ENCODE assay signal across 21 cellular contexts in the genomic region with DNA sequence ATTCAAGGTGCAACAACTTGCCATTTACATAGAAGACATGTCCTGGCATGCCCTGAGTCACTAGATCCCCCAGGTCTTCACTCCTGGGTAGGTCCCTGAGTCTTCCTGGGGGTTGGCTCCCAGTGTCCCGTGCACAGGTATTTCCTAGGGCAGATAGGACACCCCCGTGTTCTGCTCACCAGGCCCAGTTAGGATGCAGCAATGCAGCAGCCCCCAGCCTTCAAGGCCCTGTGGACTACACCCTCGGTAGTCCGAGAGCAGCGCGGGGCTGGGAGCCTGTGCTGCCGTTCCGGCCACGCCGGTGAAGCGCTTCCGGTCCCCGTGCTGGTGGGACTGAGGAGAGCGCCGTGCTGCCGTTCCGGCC. TPM values are rescaled to one million over a fixed set of nuclear protein-coding genes. Genes with fewer than 3 reads are reported as not detected.
DNase-seq lines count a peak whose midpoint lies in the region; ATAC-seq, FAIRE-seq and TF ChIP-seq lines count a peak whose summit lies in the region.
"Had no signal": no experiment of that assay in that cellular context is flagged by ENCODE, and none has a peak within 500 bp of the region (broad histone marks: within the 10 kb centered on the region; RNA-seq: fewer than 3 reads in every experiment).

No MANE protein-coding gene starts in this region.

- H3K9me3 ChIP-seq in IMR-90 (ENCODE audit: control insufficient read depth, insufficient read depth, low read length) (no peaks in the 10 kb centered on the region), H1 (ENCODE audit: insufficient read depth in 2 of 2, low read depth in 1 of 2, low read length in 1 of 2) (peaks cover 3 to 9% of the 10 kb centered on the region in 2 experiments; a peak in 2 of 4 replicates), A673 (ENCODE audit: low read depth, low read length, poor library complexity, severe bottlenecking) (no peaks in the 10 kb centered on the region)

- peaks cover 12% of the 10 kb centered on the region for H3K4me1 Mint-ChIP-seq in activated CD8-positive, alpha-beta T cell treated with anti-CD3 and anti-CD28 coated beads, Interleukin-2, amount 10 ng/mL, durations not matched to agents 7 days and 5 days (ENCODE audit: low read depth)
- peaks cover 11% of the 10 kb centered on the region for H3K4me1 Mint-ChIP-seq in activated CD8-positive, alpha-beta T cell treated with anti-CD3 and anti-CD28 coated beads for 36 hours (ENCODE audit: low read depth)
- no peaks in the 10 kb centered on the region for H3K4me1 Mint-ChIP-seq in type B pancreatic cell (ENCODE audit: unreplicated experiment)

- H3K4me2 ChIP-seq in IMR-90 (ENCODE audit: low read depth, low read length) (no peak overlapping the region), H1 (ENCODE audit: insufficient read depth in 1 of 2, low read depth in 2 of 2, low read length in 2 of 2) (no peak overlapping the region)
- H3K4me2 ChIP-seq: PC-9 had no signal

- CTCF ChIA-PET in activated CD8-positive, alpha-beta T cell treated with anti-CD3 and anti-CD28 coated beads, Interleukin-2, amount 10 ng/mL, durations not matched to agents 7 days and 5 days (lab: Charles Lee): no interaction called here
- CTCF ChIA-PET in activated CD8-positive, alpha-beta T cell treated with anti-CD3 and anti-CD28 coated beads for 36 hours (lab: Charles Lee): no interaction called here
- CTCF ChIA-PET in IMR-90 (lab: Yijun Ruan, JAX): no interaction called here
- CTCF ChIA-PET in H1 (lab: Charles Lee; ENCODE audit: partially characterized antibody): no interaction called here
- CTCF ChIA-PET in A673 (lab: Charles Lee): no interaction called here

- H3K79me1 ChIP-seq in IMR-90 (ENCODE audit: low read depth in 1 of 2, low read length in 2 of 2) (no peaks in the 10 kb centered on the region), H1 (ENCODE audit: low read depth, low read length) (no peaks in the 10 kb centered on the region)

- no peak for FAIRE-seq in H1 (lab: Jason Lieb, UNC)
- FAIRE-seq: G401.6, GM12892 had no signal

- H2AFZ ChIP-seq in IMR-90 (replicated peaks; ENCODE audit: low read length, poor library complexity) (no peak overlapping the region), H1 (ENCODE audit: low read length) (no peak overlapping the region)
- H2AFZ ChIP-seq: PC-9 had no signal

- no CpG with 5 or more reads among the region's 17 CpGs for WGBS in IMR-90 (ENCODE audit: extremely low coverage in 2 of 2, insufficient read length in 1 of 2), 2 experiments
- 93% methylated on average over 17 of the region's 17 CpGs; no CpG with 5 or more reads in 1 of the 2 experiments for WGBS in H1 (ENCODE audit: extremely low coverage in 1 of 2, insufficient coverage in 1 of 2, insufficient read length in 1 of 2, insufficient replicate concordance in 2 of 2, low coverage in 1 of 2, low lambda C conversion rate in 2 of 2, missing lambda C conversion rate in 1 of 2), 2 experiments

- H3K9me3 Mint-ChIP-seq in activated CD8-positive, alpha-beta T cell treated with anti-CD3 and anti-CD28 coated beads, Interleukin-2, amount 10 ng/mL, durations not matched to agents 7 days and 5 days (ENCODE audit: insufficient read depth): no peaks in the 10 kb centered on the region
- H3K9me3 Mint-ChIP-seq in activated CD8-positive, alpha-beta T cell treated with anti-CD3 and anti-CD28 coated beads for 36 hours: no peaks in the 10 kb centered on the region
- H3K9me3 Mint-ChIP-seq in type B pancreatic cell: no peaks in the 10 kb centered on the region

- no peak overlapping the region for H3K27ac ChIP-seq in IMR-90 (ENCODE audit: insufficient read depth, low read length)
- no peak overlapping the region for H3K27ac ChIP-seq in H1 (ENCODE audit: low read depth, low read length)
- H3K27ac ChIP-seq in A673 (ENCODE audit: low read depth, low read length, poor library complexity, severe bottlenecking): no peak overlapping the region
- H3K27ac ChIP-seq: PC-9 had no signal

- no peaks in the 10 kb centered on the region for H3K79me2 ChIP-seq in H1 (ENCODE audit: control insufficient read depth in 1 of 2, insufficient read depth in 2 of 2, low read length in 2 of 2)

- H3K9ac ChIP-seq in IMR-90 (ENCODE audit: low read depth, low read length) (no peak overlapping the region), H1 (replicated peaks in 1 of 4; ENCODE audit: extremely low read depth in 1 of 4, low read depth in 3 of 4, low read length in 3 of 4) (no peak overlapping the region)

- peak; percentile 17 for DNase-seq in activated CD8-positive, alpha-beta T cell treated with anti-CD3 and anti-CD28 coated beads, Interleukin-2, amount 10 ng/mL, durations not matched to agents 7 days and 5 days
- DNase-seq in activated CD8-positive, alpha-beta T cell treated with anti-CD3 and anti-CD28 coated beads for 36 hours: no peak
- DNase-seq in IMR-90: no peak
- no peak for DNase-seq in H1 (ENCODE audit: low read depth in 1 of 2, low spot score in 2 of 2)
- peak; percentile 65 for DNase-seq in type B pancreatic cell (ENCODE audit: extremely low spot score, unreplicated experiment)
- no peak for DNase-seq in A673 (ENCODE audit: low spot score)
- no peak for DNase-seq in EL
- DNase-seq: DMS79, GOT3, KG1, MG63, NCI-H1092 treated with DMSO at 0.1 percent for 48 hours, NCI-H1694 treated with DMSO at 0.1 percent for 48 hours, NCI-H345, NCI-H69, PC-9 had no signal

- no peak overlapping the region for H2BK120ac ChIP-seq in IMR-90 (ENCODE audit: low read depth, low read length)
- no peak overlapping the region for H2BK120ac ChIP-seq in H1 (replicated peaks; ENCODE audit: low read depth, low read length)

- H3K23ac ChIP-seq in IMR-90 (ENCODE audit: low read depth, low read length): no peak overlapping the region
- H3K23ac ChIP-seq in H1 (ENCODE audit: insufficient read length): no peak overlapping the region

- H2BK15ac ChIP-seq in IMR-90 (ENCODE audit: low read depth, low read length): no peak overlapping the region
- no peak overlapping the region for H2BK15ac ChIP-seq in H1 (ENCODE audit: low read length)

- H3K18ac ChIP-seq in IMR-90 (ENCODE audit: low read depth, low read length) (peak overlapping the region; percentile 52; the same call in 1 of the 2 replicates), H1 (ENCODE audit: extremely low read depth, low read length) (no peak overlapping the region)

- H3K36me3 ChIP-seq in IMR-90 (ENCODE audit: control insufficient read depth, insufficient read depth, low read length) (no peaks in the 10 kb centered on the region), H1 (ENCODE audit: control insufficient read depth in 2 of 4, insufficient read depth in 4 of 4, low read length in 3 of 4) (no peaks in the 10 kb centered on the region; a peak in 1 of 8 replicates), A673 (ENCODE audit: insufficient read depth, low read length, poor library complexity, severe bottlenecking) (no peaks in the 10 kb centered on the region)
- H3K36me3 ChIP-seq: MG63 had no signal

- H3K27me3 ChIP-seq in IMR-90 (ENCODE audit: control insufficient read depth, insufficient read depth, low read length) (peaks cover 26% of the 10 kb centered on the region), H1 (replicated peaks in 1 of 4; ENCODE audit: control insufficient read depth in 3 of 4, extremely low read depth in 1 of 4, insufficient read depth in 3 of 4, low read length in 3 of 4) (peaks cover 0 to 6% (median 0%) of the 10 kb centered on the region in 4 experiments; a peak in 1 of 7 replicates), A673 (replicated peaks; ENCODE audit: insufficient read depth, low read depth, low read length, poor library complexity) (no peaks in the 10 kb centered on the region)

- H4K20me1 ChIP-seq in IMR-90 (ENCODE audit: insufficient read depth, low read length): no peaks in the 10 kb centered on the region
- H4K20me1 ChIP-seq in H1 (replicated peaks in 1 of 2; ENCODE audit: control insufficient read depth in 1 of 2, insufficient read depth in 2 of 2, low read length in 2 of 2): peaks cover 0 to 16% of the 10 kb centered on the region in 2 experiments

- no peak for TF ChIP-seq EP300 in H1 (IDR thresholded peaks at IDR 0.05; ENCODE audit: borderline replicate concordance in 1 of 2, low read depth in 2 of 2, low read length in 2 of 2)

- H2AK5ac ChIP-seq in IMR-90 (ENCODE audit: low read depth, low read length) (no peak overlapping the region), H1 (ENCODE audit: low read depth, low read length) (no peak overlapping the region)

- H4K5ac ChIP-seq in IMR-90 (ENCODE audit: low read depth, low read length) (no peak overlapping the region), H1 (ENCODE audit: insufficient read length, low read depth, low read length) (no peak overlapping the region)

- BruUV-seq in IMR-90 (replicated peaks; lab: Mats Ljungman, UMichigan) (no TSS peak), A673 (replicated peaks; lab: Mats Ljungman, UMichigan) (no TSS peak)

- peaks cover 22% of the 10 kb centered on the region for H3K23me2 ChIP-seq in H1 (ENCODE audit: low read depth, low read length)

- no peaks in the 10 kb centered on the region for H3K36me3 Mint-ChIP-seq in activated CD8-positive, alpha-beta T cell treated with anti-CD3 and anti-CD28 coated beads, Interleukin-2, amount 10 ng/mL, durations not matched to agents 7 days and 5 days (ENCODE audit: low read depth)
- H3K36me3 Mint-ChIP-seq in activated CD8-positive, alpha-beta T cell treated with anti-CD3 and anti-CD28 coated beads for 36 hours (ENCODE audit: low read depth): no peaks in the 10 kb centered on the region
- no peaks in the 10 kb centered on the region for H3K36me3 Mint-ChIP-seq in type B pancreatic cell

- peaks cover 4% of the 10 kb centered on the region for H3K27me3 Mint-ChIP-seq in activated CD8-positive, alpha-beta T cell treated with anti-CD3 and anti-CD28 coated beads, Interleukin-2, amount 10 ng/mL, durations not matched to agents 7 days and 5 days (ENCODE audit: low read depth)
- no peaks in the 10 kb centered on the region for H3K27me3 Mint-ChIP-seq in activated CD8-positive, alpha-beta T cell treated with anti-CD3 and anti-CD28 coated beads for 36 hours
- peaks cover 12% of the 10 kb centered on the region for H3K27me3 Mint-ChIP-seq in type B pancreatic cell

- TF ChIP-seq POLR2A in IMR-90 (IDR thresholded peaks at IDR 0.05; ENCODE audit: low read depth, low read length) (no peak), H1 (IDR thresholded peaks at IDR 0.05; ENCODE audit: control extremely low read depth in 1 of 2, low read depth in 2 of 2, low read length in 2 of 2) (no peak)

- H2BK5ac ChIP-seq in IMR-90 (ENCODE audit: low read depth, low read length, poor library complexity, severe bottlenecking) (peak overlapping the region; percentile 41), H1 (ENCODE audit: low read depth, low read length) (peak overlapping the region; percentile 8; the same call in 1 of the 2 replicates)

- intact Hi-C loops in activated CD8-positive, alpha-beta T cell treated with anti-CD3 and anti-CD28 coated beads for 36 hours (cut with micrococcal nuclease): no loop called here
- intact Hi-C loops in IMR-90 (cut with micrococcal nuclease): no loop called here
- intact Hi-C loops in A673 (cut with micrococcal nuclease; ENCODE audit: unreplicated experiment): no loop called here

- H4K8ac ChIP-seq in IMR-90 (ENCODE audit: low read depth in 2 of 2, low read length in 2 of 2) (no peak overlapping the region), H1 (ENCODE audit: extremely low read depth, insufficient read depth, low read length) (no peak overlapping the region)

- dilution Hi-C loops in IMR-90 (cut with HindIII; ENCODE audit: low sequenced_read_pairs, unreplicated experiment): no loop called here

- peaks cover 14% of the 10 kb centered on the region for H3K9me1 ChIP-seq in IMR-90 (ENCODE audit: insufficient read depth, low read length)

- no peak overlapping the region for H3K4me3 ChIP-seq in IMR-90 (ENCODE audit: insufficient read depth, low read depth, low read length)
- no peak overlapping the region for H3K4me3 ChIP-seq in H1 (ENCODE audit: extremely low read depth in 1 of 4, insufficient read depth in 2 of 4, low read depth in 3 of 4, low read length in 4 of 4)
- H3K4me3 ChIP-seq in A673 (ENCODE audit: low read depth, low read length, poor library complexity, severe bottlenecking): no peak overlapping the region
- H3K4me3 ChIP-seq: MG63, PC-9 had no signal

- ATAC-seq in activated CD8-positive, alpha-beta T cell treated with anti-CD3 and anti-CD28 coated beads, Interleukin-2, amount 10 ng/mL, durations not matched to agents 7 days and 5 days: no peak
- no peak for ATAC-seq in activated CD8-positive, alpha-beta T cell treated with anti-CD3 and anti-CD28 coated beads for 36 hours
- ATAC-seq in IMR-90 (ENCODE audit: low read depth): no peak
- ATAC-seq in GM18519 (IDR thresholded peaks at IDR 0.05; ENCODE audit: low FRiP score, unreplicated experiment): no peak
- ATAC-seq: Right ventricle myocardium inferior had no signal

- H2BK20ac ChIP-seq in IMR-90 (ENCODE audit: low read depth, low read length): 0 out of 2 replicates have a peak overlapping the region, but pooled peaks have one; percentile 45
- no peak overlapping the region for H2BK20ac ChIP-seq in H1 (ENCODE audit: low read length)

- H3K4me1 ChIP-seq in IMR-90 (ENCODE audit: control insufficient read depth, insufficient read depth, low read length): no peaks in the 10 kb centered on the region
- no peaks in the 10 kb centered on the region; a peak in 1 of 7 replicates for H3K4me1 ChIP-seq in H1 (replicated peaks in 1 of 4; ENCODE audit: control insufficient read depth in 3 of 4, insufficient read depth in 4 of 4, low read length in 3 of 4)
- peaks cover 5% of the 10 kb centered on the region for H3K4me1 ChIP-seq in A673 (ENCODE audit: insufficient read depth, low read length, poor library complexity, severe bottlenecking)

- H4K91ac ChIP-seq in IMR-90 (ENCODE audit: insufficient read depth, low read depth, low read length) (no peak overlapping the region), H1 (replicated peaks; ENCODE audit: insufficient read length, low read length) (peak overlapping the region; percentile 42)

- POLR2A ChIA-PET in activated CD8-positive, alpha-beta T cell treated with anti-CD3 and anti-CD28 coated beads, Interleukin-2, amount 10 ng/mL, durations not matched to agents 7 days and 5 days (lab: Charles Lee): no interaction called here
- POLR2A ChIA-PET in activated CD8-positive, alpha-beta T cell treated with anti-CD3 and anti-CD28 coated beads for 36 hours (lab: Charles Lee): no interaction called here
- POLR2A ChIA-PET in IMR-90 (lab: Charles Lee; ENCODE audit: unreplicated experiment) (no interaction called here), H1 (lab: Charles Lee; ENCODE audit: partially characterized antibody) (no interaction called here), A673 (lab: Charles Lee; ENCODE audit: low non-redundant PET) (no interaction called here)

- H3K27ac Mint-ChIP-seq in activated CD8-positive, alpha-beta T cell treated with anti-CD3 and anti-CD28 coated beads, Interleukin-2, amount 10 ng/mL, durations not matched to agents 7 days and 5 days: no peak overlapping the region
- H3K27ac Mint-ChIP-seq in activated CD8-positive, alpha-beta T cell treated with anti-CD3 and anti-CD28 coated beads for 36 hours: no peak overlapping the region
- H3K27ac Mint-ChIP-seq in type B pancreatic cell: no peak overlapping the region

- H3K4ac ChIP-seq in IMR-90 (ENCODE audit: low read depth, low read length): 0 out of 2 replicates have a peak overlapping the region, but pooled peaks have one; percentile 3
- H3K4ac ChIP-seq in H1 (replicated peaks; ENCODE audit: insufficient read length, low read depth, low read length): no peak overlapping the region

- in situ Hi-C loops in IMR-90 (cut with MboI; ENCODE audit: low sequenced_read_pairs): no loop called here

- no peak overlapping the region for H3K14ac ChIP-seq in IMR-90 (replicated peaks; ENCODE audit: low read depth, low read length)
- H3K14ac ChIP-seq in H1 (ENCODE audit: insufficient read length): no peak overlapping the region

- H2BK12ac ChIP-seq in H1 (ENCODE audit: low read depth, low read length): no peak overlapping the region

- no peak overlapping the region for H2AK9ac ChIP-seq in IMR-90 (replicated peaks; ENCODE audit: low read depth, low read length, poor library complexity)

- H3K56ac ChIP-seq in IMR-90 (ENCODE audit: extremely low read depth, insufficient read depth, low read length) (no peak overlapping the region), H1 (replicated peaks; ENCODE audit: insufficient read length, low read depth, low read length) (no peak overlapping the region)

- TF ChIP-seq RAD21 in IMR-90 (IDR thresholded peaks at IDR 0.05; ENCODE audit: low read length) (no peak), H1 (IDR thresholded peaks at IDR 0.05 in 1 of 2, conservative IDR thresholded peaks at IDR 0.05 in 1 of 2; ENCODE audit: low read depth in 2 of 2, low read length in 2 of 2) (no peak)

- no peak for TF ChIP-seq CTCF in activated CD8-positive, alpha-beta T cell treated with anti-CD3 and anti-CD28 coated beads for 36 hours (IDR thresholded peaks at IDR 0.05)
- TF ChIP-seq CTCF in IMR-90 (conservative IDR thresholded peaks at IDR 0.05; ENCODE audit: low read depth, low read length): no peak
- no peak for TF ChIP-seq CTCF in H1 (IDR thresholded peaks at IDR 0.05; ENCODE audit: control extremely low read depth in 1 of 3, insufficient read depth in 1 of 3, low read depth in 1 of 3, low read length in 3 of 3)
- no peak for TF ChIP-seq CTCF in type B pancreatic cell (conservative IDR thresholded peaks at IDR 0.05)
- no peak for TF ChIP-seq CTCF in A673 (conservative IDR thresholded peaks at IDR 0.05; ENCODE audit: low read depth, low read length)

- H3K4me3 Mint-ChIP-seq in activated CD8-positive, alpha-beta T cell treated with anti-CD3 and anti-CD28 coated beads, Interleukin-2, amount 10 ng/mL, durations not matched to agents 7 days and 5 days: no peak overlapping the region
- H3K4me3 Mint-ChIP-seq in activated CD8-positive, alpha-beta T cell treated with anti-CD3 and anti-CD28 coated beads for 36 hours: no peak overlapping the region
- no peak overlapping the region for H3K4me3 Mint-ChIP-seq in type B pancreatic cell

RNA-seq across cellular contexts. Expression of a gene that starts 10.6 kb away (rescaled TPM):
- 1 to 10 TPM; 1.3 to 1.4 TPM for total RNA-seq in activated CD8-positive, alpha-beta T cell treated with anti-CD3 and anti-CD28 coated beads, Interleukin-2, amount 10 ng/mL, durations not matched to agents 7 days and 5 days
- 1 to 10 TPM; 1.9 to 2.2 TPM for total RNA-seq in activated CD8-positive, alpha-beta T cell treated with anti-CD3 and anti-CD28 coated beads for 36 hours
- total RNA-seq in IMR-90 (2012; rRNA removed) (2.5 and 2.9 TPM in 2 replicates), type B pancreatic cell (ENCODE audit: low replicate concordance) (2.1 and 5.5 TPM in 2 replicates), A673 (2021) (22.0 and 25.6 TPM in 2 replicates)
- polyA plus RNA-seq in IMR-90 (2012; rRNA removed) (3.7 and 3.9 TPM in 2 replicates), H1 (2011; rRNA removed) (3.5 and 7.3 TPM in 2 replicates)
- 4.4 and 7.4 TPM in 2 replicates for polyA plus RNA-seq in IMR-90 (2012; cell fraction: cytosol; rRNA removed)
- 8.7 and 10.4 TPM in 2 replicates for polyA plus RNA-seq in IMR-90 (2012; cell fraction: nucleus; rRNA removed; ENCODE audit: low replicate concordance)
- 6.3 TPM in 2 replicates for total RNA-seq in H1 (2021; fragmentation: NEBNext Ultra II Directional; extraction: Animal tissue kit (Norgen Biotek cat#: 25700))
- 3.1 TPM for polyA plus RNA-seq in H1 (2011; cell fraction: cytosol; rRNA removed)
- polyA plus RNA-seq in H1 (2011; cell fraction: nucleus; rRNA removed): 12.8 TPM
- 7.9 to 9.2 TPM (median 8.4 TPM) in 4 replicates for polyA plus RNA-seq in H1 (2012, experiment 1 of 2)
- polyA plus RNA-seq in H1 (2012, experiment 2 of 2): 6.9 TPM
- polyA plus RNA-seq in H1 (2013, experiment 1 of 2): 4.4 TPM
- polyA plus RNA-seq in H1 (2013, experiment 2 of 2): 5.4 TPM
- polyA minus RNA-seq in H1 (2011; rRNA and poly(A)+ RNA removed): 10.6 and 11.2 TPM in 2 replicates
- 4.0 TPM for polyA minus RNA-seq in H1 (2011; cell fraction: cytosol; rRNA and poly(A)+ RNA removed)
- polyA minus RNA-seq in H1 (2011; cell fraction: nucleus; rRNA and poly(A)+ RNA removed): 17.3 TPM
- total RNA-seq: A172, PC-9 had no signal

Comparison
In these comparisons a context has a peak if more than half of its experiments do, and no peak if none do; other contexts are left out.
1. DNase-seq: peak in activated CD8-positive, alpha-beta T cell treated with anti-CD3 and anti-CD28 coated beads, Interleukin-2, amount 10 ng/mL, durations not matched to agents 7 days and 5 days (single experiment) and type B pancreatic cell (single experiment); none in activated CD8-positive, alpha-beta T cell treated with anti-CD3 and anti-CD28 coated beads for 36 hours (single experiment), IMR-90 (single experiment), H1 (0 of 2), A673 (single experiment) and EL (single experiment).